In the genomic region with DNA sequence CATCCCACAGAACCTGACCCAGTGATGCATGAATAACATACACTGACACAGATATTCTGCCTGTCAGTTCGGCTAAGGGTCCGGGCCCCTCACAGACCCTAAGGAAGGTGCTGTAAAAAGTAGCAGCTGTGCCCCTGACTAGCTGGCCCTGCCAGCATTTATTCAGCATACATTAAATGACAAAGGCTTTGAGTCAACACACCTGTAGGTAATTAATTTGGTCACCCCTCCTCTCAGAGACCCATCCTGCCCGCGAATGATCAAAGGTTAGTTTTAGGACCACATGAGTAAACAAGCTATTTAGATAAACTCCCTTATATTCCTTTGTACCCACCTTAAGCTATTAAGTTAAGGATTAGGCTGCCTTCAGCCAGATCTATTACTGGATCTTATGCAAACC, we compare ENCODE assay signal across 10 cellular contexts.
"Had no signal": no experiment of that assay in that cellular context is flagged by ENCODE, and none has a peak within 500 bp of the region (broad histone marks: within the 10 kb centered on the region; RNA-seq: fewer than 3 reads in every experiment).

No MANE protein-coding gene starts in this region.

- H3K9me3 ChIP-seq: HAP-1 had no signal

- ATAC-seq: HCT116, HepG2 had no signal

- H3K4me1 ChIP-seq: HAP-1 had no signal

- H3K4me1 Mint-ChIP-seq: IgD-negative memory B cell had no signal

- DNase-seq: GM23248, H7, HFFc6, KBM-7 had no signal

- H3K4me3 Mint-ChIP-seq: HFFc6, IgD-negative memory B cell had no signal

- H3K27me3 Mint-ChIP-seq: IgD-negative memory B cell had no signal

- H3K27ac Mint-ChIP-seq: HFFc6, IgD-negative memory B cell had no signal

- H3K27ac ChIP-seq: GM23248, HL-60, KMS-11 had no signal

- H3K36me3 ChIP-seq: HAP-1 had no signal

- H3K4me3 ChIP-seq: GM23248, HAP-1 had no signal

- H3K36me3 Mint-ChIP-seq: IgD-negative memory B cell had no signal
